Comparison of ENCODE assay signal across 8 cellular contexts in genomic region chr13:102800145-102801041, GRCh38. TPM values are rescaled to one million over a fixed set of nuclear protein-coding genes. Genes with fewer than 3 reads are reported as not detected.
DNase-seq lines count a peak whose midpoint lies in the region; ATAC-seq and TF ChIP-seq lines count a peak whose summit lies in the region.

No MANE protein-coding gene starts in this region.

- H3K18ac ChIP-seq in neuronal stem cell (ENCODE audit: low read length) = peak overlapping the region; percentile 90

- TF ChIP-seq CTCF in DND-41 (IDR thresholded peaks at IDR 0.05; ENCODE audit: borderline replicate concordance, extremely low read depth, low read length, poor library complexity, severe bottlenecking) = peak; percentile 83
- peak; percentile 80 for TF ChIP-seq CTCF in foreskin keratinocyte (conservative IDR thresholded peaks at IDR 0.05)

- peak overlapping the region; percentile 87 for H3K4me2 ChIP-seq in DND-41 (ENCODE audit: insufficient read depth, low read length)
- H3K4me2 ChIP-seq in neuronal stem cell (ENCODE audit: insufficient read depth, low read length, poor library complexity, severe bottlenecking) = peak overlapping the region; percentile 94

- H2BK12ac ChIP-seq in neuronal stem cell (ENCODE audit: low read length) = no peak overlapping the region

- H3K27me3 ChIP-seq in DND-41 (ENCODE audit: insufficient read depth, low read length, poor library complexity) (no peaks in the 10 kb centered on the region), foreskin keratinocyte (no peaks in the 10 kb centered on the region), neuronal stem cell (ENCODE audit: control insufficient read depth in 3 of 3, insufficient read depth in 3 of 3, low read depth in 1 of 3, low read length in 3 of 3) (peaks cover 0 to 19% (median 4%) of the 10 kb centered on the region in 3 experiments)

- no peak overlapping the region for H3K4ac ChIP-seq in neuronal stem cell (ENCODE audit: low read length)

- ATAC-seq in DND-41 (ENCODE audit: insufficient read depth, low read depth) = peak; percentile 92
- ATAC-seq in GM21515 (IDR thresholded peaks at IDR 0.05; ENCODE audit: unreplicated experiment) = peak; percentile 79
- ATAC-seq in foreskin keratinocyte = peak; percentile 78

- peaks cover 24% of the 10 kb centered on the region for H3K79me2 ChIP-seq in DND-41 (ENCODE audit: insufficient read depth, low read length)

- peak overlapping the region; percentile 98 for H3K9ac ChIP-seq in DND-41 (ENCODE audit: low read depth, low read length)
- peak overlapping the region; percentile 83 for H3K9ac ChIP-seq in neuronal stem cell (ENCODE audit: low read depth, low read length, poor library complexity)

- H3K9me3 ChIP-seq in DND-41 (ENCODE audit: insufficient read depth, low read length, severe bottlenecking) (no peaks in the 10 kb centered on the region), neuronal stem cell (replicated peaks in 1 of 2; ENCODE audit: control insufficient read depth in 2 of 2, insufficient read depth in 1 of 2, low read depth in 1 of 2, low read length in 2 of 2) (no peaks in the 10 kb centered on the region)

- no peak overlapping the region for H4K8ac ChIP-seq in neuronal stem cell (ENCODE audit: low read depth, low read length)

- H4K91ac ChIP-seq in neuronal stem cell (ENCODE audit: low read depth, low read length, poor library complexity) = no peak overlapping the region

- H2BK5ac ChIP-seq in neuronal stem cell (ENCODE audit: low read length) = no peak overlapping the region

- H3K27ac ChIP-seq in DND-41 (ENCODE audit: low read length) (peak overlapping the region; percentile 84), foreskin keratinocyte (peak overlapping the region; percentile 39), neuronal stem cell (replicated peaks; ENCODE audit: low read length) (no peak overlapping the region), substantia nigra (ENCODE audit: low read depth, low read length, poor library complexity, severe bottlenecking) (peak overlapping the region; percentile 70)

- WGBS in neuronal stem cell (ENCODE audit: extremely low coverage in 2 of 2, insufficient read length in 2 of 2, insufficient replicate concordance in 1 of 2), 2 donors = no CpG with 5 or more reads among the region's 81 CpGs

- no peaks in the 10 kb centered on the region; the same call in 1 of the 2 replicates for H3K36me3 ChIP-seq in DND-41 (ENCODE audit: insufficient read depth, low read length)
- H3K36me3 ChIP-seq in neuronal stem cell (replicated peaks in 1 of 2; ENCODE audit: control insufficient read depth in 2 of 2, insufficient read depth in 2 of 2, low read length in 2 of 2) = peaks cover 0 to 27% of the 10 kb centered on the region in 2 donors

- H4K20me1 ChIP-seq in DND-41 (ENCODE audit: insufficient read depth, low read length) = no peaks in the 10 kb centered on the region

- H3K23ac ChIP-seq in neuronal stem cell (ENCODE audit: low read depth, low read length, poor library complexity) = no peak overlapping the region

- H3K79me1 ChIP-seq in neuronal stem cell (ENCODE audit: low read depth, low read length) = no peaks in the 10 kb centered on the region

- peak overlapping the region; percentile 97 for H2AFZ ChIP-seq in DND-41 (ENCODE audit: low read depth, low read length)
- peak overlapping the region; percentile 99 for H2AFZ ChIP-seq in neuronal stem cell (ENCODE audit: low read length)

- TF ChIP-seq POLR2A in Raji (IDR thresholded peaks at IDR 0.05; ENCODE audit: insufficient read depth, low read depth, low read length) = peak; percentile 53

- DNase-seq in DND-41 (peak; percentile 84), HuH-7 (ENCODE audit: low spot score) (peak; percentile 68), activated gamma-delta T cell (lab: John Stamatoyannopoulos, UW) (peak; percentile 73), foreskin keratinocyte (peak; percentile 45 to 69), neuronal stem cell (ENCODE audit: low spot score) (peak; percentile 71), substantia nigra (lab: John Stamatoyannopoulos, UW) (peak; percentile 7 to 84 (median 66))

- H3K4me3 ChIP-seq in DND-41 (ENCODE audit: low read depth in 1 of 2, low read length in 2 of 2) (peak overlapping the region; percentile 82 to 85), neuronal stem cell (ENCODE audit: low read length in 2 of 2) (peak overlapping the region; percentile 89 to 92)

- H3K4me1 ChIP-seq in DND-41 (ENCODE audit: insufficient read depth, low read length) (peaks cover 36% of the 10 kb centered on the region), foreskin keratinocyte (peaks cover 9% of the 10 kb centered on the region), neuronal stem cell (ENCODE audit: control insufficient read depth in 2 of 2, insufficient read depth in 1 of 2, low read depth in 1 of 2, low read length in 2 of 2) (peaks cover 0 to 5% of the 10 kb centered on the region in 2 donors)

- H3K14ac ChIP-seq in neuronal stem cell (ENCODE audit: low read length) = no peak overlapping the region

- no peak overlapping the region for H2AK5ac ChIP-seq in neuronal stem cell (ENCODE audit: low read depth, low read length)

- H2BK15ac ChIP-seq in neuronal stem cell (ENCODE audit: low read length) = no peak overlapping the region

- H2BK120ac ChIP-seq in neuronal stem cell (ENCODE audit: low read depth, low read length) = no peak overlapping the region

RNA-seq across cellular contexts. Expression of gene BIVM, which starts 1.5 kb away (rescaled TPM):
- 18.7 and 23.0 TPM in 2 replicates for total RNA-seq in foreskin keratinocyte
- polyA plus RNA-seq in foreskin keratinocyte = 9.8 and 10.0 TPM in 2 replicates
- polyA plus RNA-seq in neuronal stem cell (2013, experiment 1 of 2) = 9.1 TPM
- 9.2 TPM for polyA plus RNA-seq in neuronal stem cell (2013, experiment 2 of 2)

RNA-seq across cellular contexts. Expression of gene POGLUT2, which starts 1.6 kb away (rescaled TPM):
- 12.5 and 14.1 TPM in 2 replicates for total RNA-seq in foreskin keratinocyte
- polyA plus RNA-seq in foreskin keratinocyte = 9.1 and 10.3 TPM in 2 replicates
- 19.0 TPM for polyA plus RNA-seq in neuronal stem cell (2013, experiment 1 of 2)
- 19.5 TPM for polyA plus RNA-seq in neuronal stem cell (2013, experiment 2 of 2)

RNA-seq across cellular contexts. Expression of gene TEX30, which starts 26.8 kb away (rescaled TPM):
- total RNA-seq in foreskin keratinocyte = 21.6 and 23.0 TPM in 2 replicates
- 21.8 and 26.9 TPM in 2 replicates for polyA plus RNA-seq in foreskin keratinocyte
- polyA plus RNA-seq in neuronal stem cell (2013, experiment 1 of 2) = 16.2 TPM
- 17.5 TPM for polyA plus RNA-seq in neuronal stem cell (2013, experiment 2 of 2)

RNA-seq across cellular contexts. Expression of gene ERCC5, which starts 45.4 kb away (rescaled TPM):
- 65.3 and 65.4 TPM in 2 replicates for total RNA-seq in foreskin keratinocyte
- polyA plus RNA-seq in foreskin keratinocyte = 39.5 and 41.4 TPM in 2 replicates
- polyA plus RNA-seq in neuronal stem cell (2013, experiment 1 of 2) = 17.9 TPM
- polyA plus RNA-seq in neuronal stem cell (2013, experiment 2 of 2) = 18.5 TPM
